In the genomic region with DNA sequence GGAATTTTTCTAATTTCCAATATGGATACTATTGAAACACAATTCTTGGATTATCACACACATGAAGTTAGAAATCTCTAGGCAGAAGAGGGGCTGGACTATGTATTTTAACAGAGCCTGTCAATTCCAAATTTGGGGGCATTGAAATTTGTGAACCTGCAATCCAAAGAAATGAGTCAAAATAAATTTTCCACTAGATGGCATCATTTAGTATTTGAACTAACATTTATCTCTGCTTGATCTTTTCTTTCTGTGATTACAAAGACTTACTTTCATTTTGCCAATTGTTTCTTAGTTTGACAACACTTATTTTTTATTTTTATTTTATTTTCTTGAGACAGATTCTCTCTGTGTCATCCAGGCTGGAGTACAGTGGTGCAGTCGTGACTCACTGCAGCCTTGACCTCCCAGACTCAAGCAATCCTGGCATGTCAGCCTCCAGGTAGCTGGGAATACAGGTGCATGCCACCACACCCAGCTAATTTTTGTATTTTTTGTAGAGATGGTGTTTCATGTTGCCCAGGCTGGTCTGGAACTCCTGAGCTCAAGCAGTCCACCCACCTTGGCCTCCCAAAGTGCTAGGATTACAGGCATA, we compare ENCODE assay signal across 9 cellular contexts. TPM values are rescaled to one million over a fixed set of nuclear protein-coding genes. Genes with fewer than 3 reads are reported as not detected.
DNase-seq lines count a peak whose midpoint lies in the region; ATAC-seq, FAIRE-seq and TF ChIP-seq lines count a peak whose summit lies in the region.
"Had no signal": no experiment of that assay in that cellular context is flagged by ENCODE, and none has a peak within 500 bp of the region (broad histone marks: within the 10 kb centered on the region; RNA-seq: fewer than 3 reads in every experiment).

No MANE protein-coding gene starts in this region.

- POLR2A ChIA-PET in GM12878 (lab: Charles Lee), result no interaction called here
- POLR2A ChIA-PET in naive thymus-derived CD4-positive, alpha-beta T cell (lab: Charles Lee), result interaction anchor here (0.7 kb wide), 1 partner anchor 67 kb away, joined by 3 read pairs; no protein-coding TSS in a partner anchor

- no peaks in the 10 kb centered on the region for H3K9me3 Mint-ChIP-seq in naive thymus-derived CD4-positive, alpha-beta T cell

- SMC1A ChIA-PET in GM12878 (lab: Charles Lee; ENCODE audit: uncharacterized antibody, unreplicated experiment), result interaction anchor here (0.8 to 4.2 kb wide), 16 partner anchors 11 to 497 kb away, joined by 3 to 25 read pairs (median 4); no protein-coding TSS in a partner anchor

- 0 out of 2 replicates have a peak, but pooled peaks have one; percentile 21 for TF ChIP-seq RAD21 in GM12878 (IDR thresholded peaks at IDR 0.05; ENCODE audit: insufficient read depth, low read depth, low read length)

- peaks cover 29% of the 10 kb centered on the region for H3K79me2 ChIP-seq in GM12878 (ENCODE audit: control insufficient read depth, insufficient read depth, low read length)

- CTCF ChIA-PET in GM12878 (lab: Yijun Ruan, JAX), result interaction anchor here (0.6 to 5.5 kb wide), 25 partner anchors 11 to 1135 kb away, joined by 3 to 47 read pairs (median 4); a partner anchor contains a TSS
- CTCF ChIA-PET in naive thymus-derived CD4-positive, alpha-beta T cell (lab: Charles Lee), result interaction anchor here (0.5 to 2.6 kb wide), 9 partner anchors 9 to 497 kb away, joined by 3 to 15 read pairs (median 4); no protein-coding TSS in a partner anchor

- TF ChIP-seq EP300 in GM12878 (IDR thresholded peaks at IDR 0.05; ENCODE audit: borderline replicate concordance in 1 of 2, control insufficient read depth in 1 of 2, low read depth in 2 of 2, low read length in 2 of 2), result no peak

- no peaks in the 10 kb centered on the region for H3K27me3 Mint-ChIP-seq in naive thymus-derived CD4-positive, alpha-beta T cell

- ATAC-seq in GM12878, result no peak
- ATAC-seq in naive thymus-derived CD4-positive, alpha-beta T cell, result no peak
- ATAC-seq in GM21737 (IDR thresholded peaks at IDR 0.05; ENCODE audit: unreplicated experiment), result no peak

- H3K36me3 ChIP-seq in GM12878 (ENCODE audit: control insufficient read depth in 2 of 2, insufficient read depth in 2 of 2, low read length in 1 of 2), result peaks cover 0 to 3% of the 10 kb centered on the region in 2 experiments; a peak in 1 of 4 replicates
- H3K36me3 ChIP-seq in naive thymus-derived CD4-positive, alpha-beta T cell (ENCODE audit: control insufficient read depth in 2 of 3, insufficient read depth in 3 of 3, low read length in 3 of 3), result peaks cover 0 to 7% (median 0%) of the 10 kb centered on the region in 3 experiments

- H3K4me1 ChIP-seq in GM12878 (ENCODE audit: control insufficient read depth, insufficient read depth, low read length), result peaks cover 31% of the 10 kb centered on the region
- peaks cover 10 to 19% of the 10 kb centered on the region in 2 donors for H3K4me1 ChIP-seq in naive thymus-derived CD4-positive, alpha-beta T cell (ENCODE audit: control insufficient read depth in 2 of 2, insufficient read depth in 2 of 2, low read length in 2 of 2)

- in situ Hi-C loops in GM12878 (cut with MboI), result loop anchor here (5.0 kb wide), 1 partner anchor 496 kb away; no protein-coding TSS in a partner anchor

- H3K9me3 ChIP-seq in GM12878 (replicated peaks; ENCODE audit: control insufficient read depth, insufficient read depth, low read length), result no peaks in the 10 kb centered on the region
- no peaks in the 10 kb centered on the region for H3K9me3 ChIP-seq in naive thymus-derived CD4-positive, alpha-beta T cell (ENCODE audit: control insufficient read depth in 2 of 3, low read length in 3 of 3)
- H3K9me3 ChIP-seq: BLaER1 had no signal

- H3K4me3 Mint-ChIP-seq in naive thymus-derived CD4-positive, alpha-beta T cell, result peak overlapping the region in 7 of 10 donors; percentile 0 to 56 (median 10)

- peak; percentile 29 for TF ChIP-seq CTCF in LNCaP clone FGC (IDR thresholded peaks at IDR 0.05; ENCODE audit: control insufficient read depth, extremely low read depth, insufficient read depth)
- TF ChIP-seq CTCF in GM12878 (IDR thresholded peaks at IDR 0.05 in 2 of 3, conservative IDR thresholded peaks at IDR 0.05 in 1 of 3; ENCODE audit: control insufficient read depth in 2 of 3, extremely low read depth in 1 of 3, insufficient read depth in 1 of 3, low read depth in 3 of 3, low read length in 3 of 3), result peak in 2 of 3 experiments; percentile 10 to 41; a peak in 2 of 6 replicates

- H3K27ac ChIP-seq in GM12878 (ENCODE audit: control insufficient read depth, insufficient read depth), result no peak overlapping the region
- no peak overlapping the region for H3K27ac ChIP-seq in naive thymus-derived CD4-positive, alpha-beta T cell (ENCODE audit: low read depth, low read length)
- H3K27ac ChIP-seq: BLaER1 had no signal

- H3K9ac ChIP-seq in GM12878 (ENCODE audit: control insufficient read depth, insufficient read depth, low read length), result no peak overlapping the region
- H3K9ac ChIP-seq: BLaER1 had no signal

- intact Hi-C loops in GM12878 (cut with micrococcal nuclease; ENCODE audit: unreplicated experiment), result loop anchor here (10.0 kb wide), 1 partner anchor 588 kb away; a partner anchor contains a TSS
- intact Hi-C loops in naive thymus-derived CD4-positive, alpha-beta T cell (cut with micrococcal nuclease), result loop anchor here (1.0 to 10.0 kb wide), 12 partner anchors 13 to 1302 kb away; a partner anchor contains a TSS

- peaks cover 0 to 50% (median 45%) of the 10 kb centered on the region in 7 donors for H3K4me1 Mint-ChIP-seq in naive thymus-derived CD4-positive, alpha-beta T cell

- RAD21 ChIA-PET in GM12878 (lab: Charles Lee; ENCODE audit: unreplicated experiment), result interaction anchor here (0.7 to 4.3 kb wide), 9 partner anchors 10 to 497 kb away, joined by 3 to 26 read pairs (median 6); no protein-coding TSS in a partner anchor

- peak overlapping the region in 8 of 9 donors; percentile 4 to 96 (median 66) for H3K27ac Mint-ChIP-seq in naive thymus-derived CD4-positive, alpha-beta T cell

- H3K27me3 ChIP-seq in GM12878 (replicated peaks in 1 of 2; ENCODE audit: control insufficient read depth in 2 of 2, insufficient read depth in 2 of 2, low read length in 1 of 2), result no peaks in the 10 kb centered on the region
- H3K27me3 ChIP-seq in naive thymus-derived CD4-positive, alpha-beta T cell (ENCODE audit: control insufficient read depth in 2 of 2, insufficient read depth in 2 of 2, low read length in 2 of 2), result no peaks in the 10 kb centered on the region
- H3K27me3 ChIP-seq: BLaER1 had no signal

- peaks cover 0 to 3% (median 0%) of the 10 kb centered on the region in 5 donors for H3K36me3 Mint-ChIP-seq in naive thymus-derived CD4-positive, alpha-beta T cell

- 95% methylated on average over 1 of the region's 1 CpG for WGBS in GM12878 (ENCODE audit: insufficient coverage, insufficient replicate concordance, low lambda C conversion rate, missing lambda C conversion rate)

- DNase-seq in DMS53 (lab: John Stamatoyannopoulos, UW) (peak; percentile 21), DMS53 treated with DMSO at 0.1 percent for 48 hours (lab: John Stamatoyannopoulos, UW; ENCODE audit: unreplicated experiment) (no peak), LNCaP clone FGC (ENCODE audit: low read depth) (no peak), GM12878 (ENCODE audit: low read depth, low spot score) (no peak), amygdala (lab: John Stamatoyannopoulos, UW) (no peak), HT-29 (ENCODE audit: low spot score) (no peak)
- peak in 6 of 9 donors; percentile 18 to 57 (median 48) for DNase-seq in naive thymus-derived CD4-positive, alpha-beta T cell

- H4K20me1 ChIP-seq in GM12878 (ENCODE audit: control insufficient read depth, insufficient read depth), result no peaks in the 10 kb centered on the region

- no peak overlapping the region for H3K4me3 ChIP-seq in LNCaP clone FGC (ENCODE audit: low read depth, low read length)
- H3K4me3 ChIP-seq in GM12878, result no peak overlapping the region
- H3K4me3 ChIP-seq in naive thymus-derived CD4-positive, alpha-beta T cell (ENCODE audit: low read length), result no peak overlapping the region
- H3K4me3 ChIP-seq: BLaER1 had no signal

- no TSS peak for BruUV-seq in GM12878 (replicated peaks; lab: Mats Ljungman, UMichigan)

- H3K4me2 ChIP-seq in GM12878 (ENCODE audit: control insufficient read depth, insufficient read depth), result no peak overlapping the region
- H3K4me2 ChIP-seq: BLaER1 had no signal

- peak; percentile 78 for FAIRE-seq in GM12878 (lab: Jason Lieb, UNC)

- TF ChIP-seq POLR2A in GM12878 (IDR thresholded peaks at IDR 0.05; ENCODE audit: low read depth, low read length), result no peak

- H2AFZ ChIP-seq in GM12878 (ENCODE audit: control insufficient read depth, low read depth, low read length), result no peak overlapping the region; the same call in 1 of the 2 replicates

TF ChIP-seq in GM12878, 131 proteins besides CTCF, POLR2A, EP300 and RAD21 (continues in another document):
- TF ChIP-seq SMC3 (IDR thresholded peaks at IDR 0.05; ENCODE audit: borderline replicate concordance, low read length), result peak; percentile 34; the same call in 1 of the 2 replicates

RNA-seq across cellular contexts. Expression of a gene that starts 2.7 kb away (rescaled TPM):
- total RNA-seq in GM12878 (2013; cell fraction: nucleolus; rRNA removed), result 14.8 and 15.7 TPM in 2 replicates
- total RNA-seq in GM12878 (2014; rRNA removed) (93.7 and 95.8 TPM in 2 replicates), GM12878 (2014; rRNA removed; fragmentation: Illumina TruSeq; extraction: Trizol) (55.7 and 57.6 TPM in 2 replicates), GM12878 (2021) (60.3 and 63.4 TPM in 2 replicates)
- polyA plus RNA-seq in GM12878 (2011; ENCODE audit: low read depth), result 46.2 TPM
- polyA plus RNA-seq in GM12878 (2011; rRNA removed) (99.9 and 144 TPM in 2 replicates), GM12878 (2014; fragmentation: Illumina TruSeq; extraction: Trizol) (58.7 and 65.6 TPM in 2 replicates), GM12878 (2014; fragmentation: Nextera tagmentation; extraction: Ambion mirVana) (10 to 100 TPM; 16.7 to 58.1 TPM), GM12878 (2014; rRNA removed) (122 and 127 TPM in 2 replicates), GM12878 (2016; fragmentation: Nextera tagmentation; extraction: Ambion mirVana) (100 to 1,000 TPM; 174 to 181 TPM)
- 40.0 and 45.9 TPM in 2 replicates for polyA plus RNA-seq in GM12878 (2011; cell fraction: cytosol; rRNA removed)
- 25.6 and 28.8 TPM in 2 replicates for polyA plus RNA-seq in GM12878 (2011; cell fraction: nucleus; rRNA removed)
- 57.1 and 58.5 TPM in 2 replicates for polyA plus RNA-seq in GM12878 (2012)
- 12.5 and 14.2 TPM in 2 replicates for polyA minus RNA-seq in GM12878 (2011; rRNA and poly(A)+ RNA removed)
- 8.1 and 10.6 TPM in 2 replicates for polyA minus RNA-seq in GM12878 (2011; cell fraction: cytosol; rRNA and poly(A)+ RNA removed)
- 6.8 and 12.2 TPM in 2 replicates for polyA minus RNA-seq in GM12878 (2011; cell fraction: nucleus; rRNA and poly(A)+ RNA removed)
- 10 to 100 TPM; 33.0 to 57.7 (median 47.4) TPM for total RNA-seq in naive thymus-derived CD4-positive, alpha-beta T cell
- polyA plus RNA-seq in naive thymus-derived CD4-positive, alpha-beta T cell, result 100 to 1,000 TPM; 219 to 270 TPM
- 78.9 and 86.0 TPM in 2 replicates for total RNA-seq in HT-29 (2014; rRNA removed; shearing (Covaris generic))

Comparison
In these comparisons a context has a peak if more than half of its experiments do, and no peak if none do; other contexts are left out.
1. DNase-seq: peak in DMS53 (single experiment) and naive thymus-derived CD4-positive, alpha-beta T cell (6 of 9); none in DMS53 treated with DMSO at 0.1 percent for 48 hours (single experiment), LNCaP clone FGC (single experiment), GM12878 (single experiment), amygdala (0 of 56) and HT-29 (single experiment).